9 cellular contexts compared by ENCODE assay signal in genomic region chr16:9072806-9073341, GRCh38. TPM values are rescaled to one million over a fixed set of nuclear protein-coding genes. Genes with fewer than 3 reads are reported as not detected.
DNase-seq lines count a peak whose midpoint lies in the region; ATAC-seq and TF ChIP-seq lines count a peak whose summit lies in the region.
"Had no signal": no experiment of that assay in that cellular context is flagged by ENCODE, and none has a peak within 500 bp of the region (broad histone marks: within the 10 kb centered on the region; RNA-seq: fewer than 3 reads in every experiment).

No MANE protein-coding gene starts in this region.

- no peaks in the 10 kb centered on the region for H3K4me1 ChIP-seq in stomach

- H3K4me3 Mint-ChIP-seq in activated naive CD8-positive, alpha-beta T cell treated with anti-CD3 and anti-CD28 coated beads, Interleukin-2, amount 50 U/mL, for 24 hours, result peak overlapping the region; percentile 44
- peak overlapping the region; percentile 32 for H3K4me3 Mint-ChIP-seq in stimulated activated effector memory CD8-positive, alpha-beta T cell treated with anti-CD3 and anti-CD28 coated beads, Interleukin-12 subunit alpha, Interleukin-12 subunit beta, amount 100 ng/mL, for 72 hours

- peak; percentile 50 for DNase-seq in stimulated activated naive CD4-positive, alpha-beta T cell treated with Interleukin-2 at 50 U/mL for 16 hours (lab: John Stamatoyannopoulos, UW)
- DNase-seq in stimulated activated naive CD4-positive, alpha-beta T cell (lab: John Stamatoyannopoulos, UW), result no peak
- DNase-seq in MG63 (peak; percentile 51), stomach (no peak)
- DNase-seq in activated naive CD8-positive, alpha-beta T cell treated with anti-CD3 and anti-CD28 coated beads, Interleukin-2, amount 50 U/mL, for 24 hours, result peak; percentile 31
- peak in 1 of 2 donors; percentile 65 for DNase-seq in stimulated activated effector memory CD8-positive, alpha-beta T cell treated with anti-CD3 and anti-CD28 coated beads, Interleukin-12 subunit alpha, Interleukin-12 subunit beta, amount 100 ng/mL, for 72 hours (ENCODE audit: low spot score in 2 of 2)

- H3K27me3 ChIP-seq in MG63, result no peaks in the 10 kb centered on the region
- no peaks in the 10 kb centered on the region for H3K27me3 ChIP-seq in stomach
- H3K27me3 ChIP-seq: cardiac muscle cell had no signal

- peaks cover 7% of the 10 kb centered on the region for H3K36me3 Mint-ChIP-seq in activated naive CD8-positive, alpha-beta T cell treated with anti-CD3 and anti-CD28 coated beads, Interleukin-2, amount 50 U/mL, for 24 hours (ENCODE audit: low read depth)
- H3K36me3 Mint-ChIP-seq in stimulated activated effector memory CD8-positive, alpha-beta T cell treated with anti-CD3 and anti-CD28 coated beads, Interleukin-12 subunit alpha, Interleukin-12 subunit beta, amount 100 ng/mL, for 72 hours, result peaks cover 12% of the 10 kb centered on the region

- no peak for TF ChIP-seq POLR2A in stomach (IDR thresholded peaks at IDR 0.05)

- no peaks in the 10 kb centered on the region for H3K27me3 Mint-ChIP-seq in activated naive CD8-positive, alpha-beta T cell treated with anti-CD3 and anti-CD28 coated beads, Interleukin-2, amount 50 U/mL, for 24 hours

- H3K27ac ChIP-seq in stomach, result peak overlapping the region in 1 of 5 donors; percentile 4
- H3K27ac ChIP-seq: cardiac muscle cell had no signal

- 48 to 52% (median 51%) methylated on average over 6 of the region's 6 CpGs for WGBS in stomach, 5 donors

- H3K36me3 ChIP-seq in MG63 (no peaks in the 10 kb centered on the region), stomach (no peaks in the 10 kb centered on the region)
- H3K36me3 ChIP-seq: cardiac muscle cell had no signal

- H3K9me3 ChIP-seq in MG63 (peaks cover 13% of the 10 kb centered on the region), stomach (no peaks in the 10 kb centered on the region)

- H3K27ac Mint-ChIP-seq in activated naive CD8-positive, alpha-beta T cell treated with anti-CD3 and anti-CD28 coated beads, Interleukin-2, amount 50 U/mL, for 24 hours, result peak overlapping the region; percentile 98
- H3K27ac Mint-ChIP-seq in stimulated activated effector memory CD8-positive, alpha-beta T cell treated with anti-CD3 and anti-CD28 coated beads, Interleukin-12 subunit alpha, Interleukin-12 subunit beta, amount 100 ng/mL, for 72 hours, result peak overlapping the region; percentile 94

- TF ChIP-seq EP300 in stomach (IDR thresholded peaks at IDR 0.05), result no peak

- ATAC-seq in activated naive CD8-positive, alpha-beta T cell treated with anti-CD3 and anti-CD28 coated beads, Interleukin-2, amount 50 U/mL, for 24 hours, result peak; percentile 66
- peak; percentile 77 for ATAC-seq in stimulated activated effector memory CD8-positive, alpha-beta T cell treated with anti-CD3 and anti-CD28 coated beads, Interleukin-12 subunit alpha, Interleukin-12 subunit beta, amount 100 ng/mL, for 72 hours
- ATAC-seq in GM21381 (IDR thresholded peaks at IDR 0.05; ENCODE audit: unreplicated experiment) (no peak), HG02642 (IDR thresholded peaks at IDR 0.05; ENCODE audit: poor library complexity, unreplicated experiment) (no peak)

- H3K4me3 ChIP-seq in MG63 (no peak overlapping the region), stomach (no peak overlapping the region)
- H3K4me3 ChIP-seq: cardiac muscle cell had no signal

- H3K4me1 Mint-ChIP-seq in activated naive CD8-positive, alpha-beta T cell treated with anti-CD3 and anti-CD28 coated beads, Interleukin-2, amount 50 U/mL, for 24 hours, result peaks cover 64% of the 10 kb centered on the region
- peaks cover 32% of the 10 kb centered on the region for H3K4me1 Mint-ChIP-seq in stimulated activated effector memory CD8-positive, alpha-beta T cell treated with anti-CD3 and anti-CD28 coated beads, Interleukin-12 subunit alpha, Interleukin-12 subunit beta, amount 100 ng/mL, for 72 hours

- TF ChIP-seq CTCF in stomach (IDR thresholded peaks at IDR 0.05), result no peak

- H3K9me3 Mint-ChIP-seq in activated naive CD8-positive, alpha-beta T cell treated with anti-CD3 and anti-CD28 coated beads, Interleukin-2, amount 50 U/mL, for 24 hours, result peaks cover 10% of the 10 kb centered on the region
- peaks cover 7% of the 10 kb centered on the region for H3K9me3 Mint-ChIP-seq in stimulated activated effector memory CD8-positive, alpha-beta T cell treated with anti-CD3 and anti-CD28 coated beads, Interleukin-12 subunit alpha, Interleukin-12 subunit beta, amount 100 ng/mL, for 72 hours

- intact Hi-C loops in stomach (cut with DNase I; ENCODE audit: low total_unique reads), result no loop called here

RNA-seq across cellular contexts. Expression of gene HAPSTR1, which starts 18.6 kb away (rescaled TPM):
- total RNA-seq in MG63 (2014; rRNA removed; shearing (Covaris generic); ENCODE audit: low replicate concordance), result 41.4 and 44.3 TPM in 2 replicates
- 10 to 100 TPM; 28.6 to 84.1 (median 63.4) TPM for total RNA-seq in stomach
- 10 to 100 TPM in 2 of 3 donors, 1 to 10 TPM in 1; 6.6 to 13.6 (median 11.1) TPM for polyA plus RNA-seq in stomach

Comparison
In these comparisons a context has a peak if more than half of its experiments do, and no peak if none do; other contexts are left out.
1. DNase-seq: peak in stimulated activated naive CD4-positive, alpha-beta T cell treated with Interleukin-2 at 50 U/mL for 16 hours (single experiment), MG63 (single experiment) and activated naive CD8-positive, alpha-beta T cell treated with anti-CD3 and anti-CD28 coated beads, Interleukin-2, amount 50 U/mL, for 24 hours (single experiment); none in stimulated activated naive CD4-positive, alpha-beta T cell (0 of 6) and stomach (single experiment).
2. ATAC-seq: peak in activated naive CD8-positive, alpha-beta T cell treated with anti-CD3 and anti-CD28 coated beads, Interleukin-2, amount 50 U/mL, for 24 hours (single experiment) and stimulated activated effector memory CD8-positive, alpha-beta T cell treated with anti-CD3 and anti-CD28 coated beads, Interleukin-12 subunit alpha, Interleukin-12 subunit beta, amount 100 ng/mL, for 72 hours (single experiment); none in GM21381 (single experiment) and HG02642 (single experiment).